In genomic region chr6:103113416-103113815, GRCh38 we compare ENCODE assay signal across 29 cellular contexts.
"Had no signal": no experiment of that assay in that cellular context is flagged by ENCODE, and none has a peak within 500 bp of the region (broad histone marks: within the 10 kb centered on the region; RNA-seq: fewer than 3 reads in every experiment).

No MANE protein-coding gene starts in this region.

- ATAC-seq: activated CD4-positive, alpha-beta T cell treated with anti-CD3 and anti-CD28 coated beads for 36 hours; activated naive CD8-positive, alpha-beta T cell treated with anti-CD3 and anti-CD28 coated beads, Interleukin-2, amount 50 U/mL, for 24 hours; activated T-cell treated with anti-CD3 and anti-CD28 coated beads, Interleukin-2, amount 50 U/mL, for 4 hours; activated T-helper 17 cell treated with anti-CD3 and anti-CD28 coated beads, Interleukin-2, amount 50 U/mL, for 72 hours; body of pancreas had no signal

- H3K36me3 Mint-ChIP-seq: activated naive CD8-positive, alpha-beta T cell had no signal

- DNase-seq: activated CD4-positive, alpha-beta memory T cell treated with anti-CD3 and anti-CD28 coated beads, Interleukin-2, amount 10 ng/mL, durations not matched to agents 7 days and 5 days; activated CD4-positive, alpha-beta T cell treated with anti-CD3 and anti-CD28 coated beads for 36 hours; activated CD4-positive, alpha-beta T cell treated with anti-CD3 and anti-CD28 coated beads, Interleukin-2, amount 10 ng/mL, durations not matched to agents 7 days and 5 days; activated CD4-positive, alpha-beta T cell treated with anti-CD3 and anti-CD28 coated beads, Interleukin-2, amount 50 U/mL, for 4 hours; activated CD4-positive, CD25-positive, alpha-beta regulatory T cell; activated CD4-positive, CD25-positive, alpha-beta regulatory T cell treated with anti-CD3 and anti-CD28 coated beads, Interleukin-2, amount 50 U/mL, for 72 hours; activated CD8-positive, alpha-beta memory T cell treated with anti-CD3 and anti-CD28 coated beads for 24 hours; activated effector memory CD4-positive, alpha-beta T cell treated with Interleukin-2 at 50 U/mL for 16 hours; activated gamma-delta T cell treated with Interleukin-2 at 50 U/mL for 16 hours; activated naive CD4-positive, alpha-beta T cell treated with anti-CD3 and anti-CD28 coated beads, Interleukin-2, amount 50 U/mL, for 16 hours; activated naive CD4-positive, alpha-beta T cell treated with Interleukin-2 at 50 U/mL for 16 hours; activated naive CD8-positive, alpha-beta T cell treated with anti-CD3 and anti-CD28 coated beads, Interleukin-2, amount 50 U/mL, for 24 hours; activated T-cell treated with anti-CD3 and anti-CD28 coated beads, Interleukin-2, amount 50 U/mL, for 4 hours; adrenal gland; amygdala; aorta; body of pancreas; dorsolateral prefrontal cortex; effector memory CD4-positive, alpha-beta T cell; endodermal cell; esophagus squamous epithelium; head of caudate nucleus; hippocampal formation; T-helper 2 cell had no signal

- H3K27ac Mint-ChIP-seq: activated CD4-positive, alpha-beta memory T cell treated with anti-CD3 and anti-CD28 coated beads, Interleukin-2, amount 10 ng/mL, durations not matched to agents 7 days and 5 days; activated CD4-positive, alpha-beta T cell treated with anti-CD3 and anti-CD28 coated beads for 36 hours; activated CD4-positive, alpha-beta T cell treated with anti-CD3 and anti-CD28 coated beads, Interleukin-2, amount 10 ng/mL, durations not matched to agents 7 days and 5 days; activated naive CD8-positive, alpha-beta T cell; activated naive CD8-positive, alpha-beta T cell treated with anti-CD3 and anti-CD28 coated beads, Interleukin-2, amount 50 U/mL, for 24 hours; activated T-helper 17 cell treated with anti-CD3 and anti-CD28 coated beads, Interleukin-2, amount 50 U/mL, for 72 hours; dendritic cell treated with granulocyte-macrophage colony-stimulating factor and Interleukin-4, amounts not matched to agents 40 ng/mL and 50 ng/mL, for 4 days; endodermal cell had no signal

- H3K36me3 ChIP-seq: adrenal gland, esophagus squamous epithelium had no signal

- H3K4me3 Mint-ChIP-seq: activated CD4-positive, alpha-beta memory T cell treated with anti-CD3 and anti-CD28 coated beads, Interleukin-2, amount 10 ng/mL, durations not matched to agents 7 days and 5 days; activated CD4-positive, alpha-beta T cell treated with anti-CD3 and anti-CD28 coated beads for 36 hours; activated CD4-positive, alpha-beta T cell treated with anti-CD3 and anti-CD28 coated beads, Interleukin-2, amount 10 ng/mL, durations not matched to agents 7 days and 5 days; activated naive CD8-positive, alpha-beta T cell; activated naive CD8-positive, alpha-beta T cell treated with anti-CD3 and anti-CD28 coated beads, Interleukin-2, amount 50 U/mL, for 24 hours; activated T-cell treated with anti-CD3 and anti-CD28 coated beads, Interleukin-2, amount 50 U/mL, for 4 hours; activated T-helper 17 cell treated with anti-CD3 and anti-CD28 coated beads, Interleukin-2, amount 50 U/mL, for 72 hours; central memory CD8-positive, alpha-beta T cell; dendritic cell treated with granulocyte-macrophage colony-stimulating factor and Interleukin-4, amounts not matched to agents 40 ng/mL and 50 ng/mL, for 4 days; endodermal cell had no signal

- H3K27ac ChIP-seq: adrenal gland, body of pancreas, coronary artery, dorsolateral prefrontal cortex, esophagus squamous epithelium had no signal

- H3K4me1 ChIP-seq: adrenal gland, body of pancreas, esophagus squamous epithelium had no signal

- H3K4me3 ChIP-seq: adrenal gland, body of pancreas, coronary artery, dorsolateral prefrontal cortex, esophagus squamous epithelium had no signal

- H3K27me3 ChIP-seq: adrenal gland, body of pancreas, esophagus squamous epithelium had no signal

- H3K9me3 ChIP-seq: adrenal gland, body of pancreas, esophagus squamous epithelium had no signal

- H3K4me1 Mint-ChIP-seq: activated CD4-positive, alpha-beta memory T cell treated with anti-CD3 and anti-CD28 coated beads, Interleukin-2, amount 10 ng/mL, durations not matched to agents 7 days and 5 days; activated CD4-positive, alpha-beta T cell treated with anti-CD3 and anti-CD28 coated beads for 36 hours; activated CD4-positive, alpha-beta T cell treated with anti-CD3 and anti-CD28 coated beads, Interleukin-2, amount 10 ng/mL, durations not matched to agents 7 days and 5 days; activated naive CD8-positive, alpha-beta T cell treated with anti-CD3 and anti-CD28 coated beads, Interleukin-2, amount 50 U/mL, for 24 hours; activated T-helper 17 cell treated with anti-CD3 and anti-CD28 coated beads, Interleukin-2, amount 50 U/mL, for 72 hours; central memory CD8-positive, alpha-beta T cell; endodermal cell had no signal

- H3K9me3 Mint-ChIP-seq: activated T-cell treated with anti-CD3 and anti-CD28 coated beads, Interleukin-2, amount 50 U/mL, for 4 hours; dendritic cell treated with granulocyte-macrophage colony-stimulating factor and Interleukin-4, amounts not matched to agents 40 ng/mL and 50 ng/mL, for 4 days; endodermal cell had no signal

- H3K27me3 Mint-ChIP-seq: activated CD4-positive, alpha-beta memory T cell treated with anti-CD3 and anti-CD28 coated beads, Interleukin-2, amount 10 ng/mL, durations not matched to agents 7 days and 5 days; activated CD4-positive, alpha-beta T cell treated with anti-CD3 and anti-CD28 coated beads for 36 hours; activated CD4-positive, alpha-beta T cell treated with anti-CD3 and anti-CD28 coated beads, Interleukin-2, amount 10 ng/mL, durations not matched to agents 7 days and 5 days; activated naive CD8-positive, alpha-beta T cell; activated naive CD8-positive, alpha-beta T cell treated with anti-CD3 and anti-CD28 coated beads, Interleukin-2, amount 50 U/mL, for 24 hours; activated T-helper 17 cell treated with anti-CD3 and anti-CD28 coated beads, Interleukin-2, amount 50 U/mL, for 72 hours; central memory CD8-positive, alpha-beta T cell; dendritic cell treated with granulocyte-macrophage colony-stimulating factor and Interleukin-4, amounts not matched to agents 40 ng/mL and 50 ng/mL, for 4 days had no signal
